1 cellular context compared by ENCODE assay signal in genomic region chr16:88483392-88483641, GRCh38.
TF ChIP-seq lines count a peak whose summit lies in the region.

No MANE protein-coding gene starts in this region.

TF ChIP-seq in SK-N-SH treated with all-trans-retinoic acid at 6 μM for 48 hours, 23 proteins besides CTCF, POLR2A, EP300 and RAD21 (continued from another document):
- TF ChIP-seq CREB5 (CRISPR knock-in tag; IDR thresholded peaks at IDR 0.05; ENCODE audit: low read depth) (no peak), TOX (CRISPR knock-in tag; IDR thresholded peaks at IDR 0.05; ENCODE audit: borderline replicate concordance) (no peak), ZFP30 (CRISPR knock-in tag; IDR thresholded peaks at IDR 0.05) (no peak), CSDC2 (CRISPR knock-in tag; IDR thresholded peaks at IDR 0.05) (no peak)
